Comparison of ENCODE assay signal across 17 cellular contexts in genomic region chr22:44449683-44450425, GRCh38. TPM values are rescaled to one million over a fixed set of nuclear protein-coding genes. Genes with fewer than 3 reads are reported as not detected.
DNase-seq lines count a peak whose midpoint lies in the region; TF ChIP-seq lines count a peak whose summit lies in the region.
"Had no signal": no experiment of that assay in that cellular context is flagged by ENCODE, and none has a peak within 500 bp of the region (broad histone marks: within the 10 kb centered on the region; RNA-seq: fewer than 3 reads in every experiment).

No MANE protein-coding gene starts in this region.

- POLR2A ChIA-PET in AG04450 (lab: Yijun Ruan, JAX) (interaction anchor here (0.8 to 0.9 kb wide), 2 partner anchors 74 to 89 kb away, joined by 3 to 5 read pairs; no protein-coding TSS in a partner anchor), PC-9 (lab: Charles Lee; ENCODE audit: unreplicated experiment) (interaction anchor here (0.6 kb wide), 1 partner anchor 106 kb away, joined by 3 read pairs; no protein-coding TSS in a partner anchor)

- H3K27me3 ChIP-seq in AG04450 (ENCODE audit: control insufficient read depth, insufficient read depth, low read length) (no peaks in the 10 kb centered on the region), PC-9 (ENCODE audit: insufficient read depth, low read depth) (no peaks in the 10 kb centered on the region), skeletal muscle satellite cell (ENCODE audit: control insufficient read depth, insufficient read depth, low read length) (peaks cover 11% of the 10 kb centered on the region)
- H3K27me3 ChIP-seq: MG63, upper lobe of left lung had no signal

- no peak overlapping the region for H2AFZ ChIP-seq in PC-9

- intact Hi-C loops in PC-9 (cut with micrococcal nuclease; ENCODE audit: unreplicated experiment) = loop anchor here (1.0 to 10.0 kb wide), 4 partner anchors 32 to 123 kb away; partner anchors contain the start of gene RTL6

- CTCF ChIA-PET in AG04450 (lab: Charles Lee) = no interaction called here
- CTCF ChIA-PET in PC-9 (lab: Charles Lee) = interaction anchor here (0.6 kb wide), 1 partner anchor 99 kb away, joined by 4 read pairs; no protein-coding TSS in a partner anchor

- peaks cover 50% of the 10 kb centered on the region for H3F3A ChIP-seq in PC-9 (ENCODE audit: insufficient read depth, low read depth)

- no peaks in the 10 kb centered on the region for H3K79me2 ChIP-seq in PC-9 (ENCODE audit: low read depth)

- H3K9ac ChIP-seq in skeletal muscle satellite cell (ENCODE audit: low read depth, low read length) = peak overlapping the region; percentile 31

- H3K36me3 ChIP-seq in PC-9 (ENCODE audit: low read depth) (no peaks in the 10 kb centered on the region), skeletal muscle satellite cell (ENCODE audit: insufficient read depth, low read length) (no peaks in the 10 kb centered on the region)
- H3K36me3 ChIP-seq: MG63, upper lobe of left lung had no signal

- H3K4me3 ChIP-seq in AG04450 (ENCODE audit: low read depth, low read length) (no peak overlapping the region), PC-9 (no peak overlapping the region), skeletal muscle satellite cell (ENCODE audit: low read length) (no peak overlapping the region)
- H3K4me3 ChIP-seq: MG63, upper lobe of left lung had no signal

- TF ChIP-seq CTCF in AG04450 (IDR thresholded peaks at IDR 0.05; ENCODE audit: low read depth, low read length) (no peak), PC-9 (conservative IDR thresholded peaks at IDR 0.05) (no peak)

- H3K4me1 ChIP-seq in PC-9 (replicated peaks; ENCODE audit: insufficient read depth) = peaks cover 61% of the 10 kb centered on the region
- H3K4me1 ChIP-seq in skeletal muscle satellite cell (ENCODE audit: control insufficient read depth, insufficient read depth, low read length) = peaks cover 24% of the 10 kb centered on the region
- H3K4me1 ChIP-seq: upper lobe of left lung had no signal

- BruUV-seq in PC-9 (replicated peaks; lab: Mats Ljungman, UMichigan) = TSS peak; percentile 59

- DNase-seq in AG04450 (ENCODE audit: low read depth, low spot score) (no peak), PC-9 (no peak), islet precursor cell (peak; percentile 41), SHP77 treated with DMSO at 0.1 percent for 48 hours (lab: John Stamatoyannopoulos, UW) (no peak), T-helper 2 cell (no peak), 8988T (no peak)
- DNase-seq: activated CD4-positive, alpha-beta T cell treated with anti-CD3 and anti-CD28 coated beads for 1 hour; activated CD8-positive, alpha-beta T cell treated with anti-CD3 and anti-CD28 coated beads, Interleukin-2, amount 10 ng/mL, durations not matched to agents 7 days and 5 days; activated naive CD4-positive, alpha-beta T cell treated with anti-CD3 and anti-CD28 coated beads, Interleukin-2, amount 50 U/mL, for 16 hours; DMS153; effector CD4-positive, alpha-beta T cell; H9; NCI-H1436; NCI-H2107 had no signal

- no peaks in the 10 kb centered on the region for H4K20me1 ChIP-seq in PC-9 (ENCODE audit: insufficient read depth)

- H3K27ac ChIP-seq in AG04450 (ENCODE audit: low read depth, low read length) = peak overlapping the region; percentile 98
- peak overlapping the region; percentile 89 for H3K27ac ChIP-seq in PC-9
- H3K27ac ChIP-seq: upper lobe of left lung had no signal

- no peaks in the 10 kb centered on the region for H3K9me2 ChIP-seq in PC-9 (ENCODE audit: insufficient read depth)

- H3K9me3 ChIP-seq in AG04450 (ENCODE audit: control insufficient read depth, insufficient read depth, low read length) (peaks cover 15% of the 10 kb centered on the region), PC-9 (ENCODE audit: insufficient read depth, low read depth) (no peaks in the 10 kb centered on the region; the same call in 1 of the 2 replicates), skeletal muscle satellite cell (replicated peaks; ENCODE audit: low read length) (no peaks in the 10 kb centered on the region)

- peak overlapping the region; percentile 77 for H3K4me2 ChIP-seq in PC-9
- H3K4me2 ChIP-seq in skeletal muscle satellite cell (ENCODE audit: low read length) = peak overlapping the region; percentile 22

RNA-seq across cellular contexts. Expression of gene RTL6, which starts 48.2 kb away (rescaled TPM):
- polyA plus RNA-seq in AG04450 (2011; rRNA removed) = 22.4 and 25.9 TPM in 2 replicates
- polyA minus RNA-seq in AG04450 (2011; rRNA and poly(A)+ RNA removed) = 41.3 and 49.8 TPM in 2 replicates
- 25.0 and 25.1 TPM in 2 replicates for total RNA-seq in PC-9 (2021)
- 16.5 and 17.7 TPM in 2 replicates for total RNA-seq in skeletal muscle satellite cell (2012; rRNA removed)
